In the genomic region with DNA sequence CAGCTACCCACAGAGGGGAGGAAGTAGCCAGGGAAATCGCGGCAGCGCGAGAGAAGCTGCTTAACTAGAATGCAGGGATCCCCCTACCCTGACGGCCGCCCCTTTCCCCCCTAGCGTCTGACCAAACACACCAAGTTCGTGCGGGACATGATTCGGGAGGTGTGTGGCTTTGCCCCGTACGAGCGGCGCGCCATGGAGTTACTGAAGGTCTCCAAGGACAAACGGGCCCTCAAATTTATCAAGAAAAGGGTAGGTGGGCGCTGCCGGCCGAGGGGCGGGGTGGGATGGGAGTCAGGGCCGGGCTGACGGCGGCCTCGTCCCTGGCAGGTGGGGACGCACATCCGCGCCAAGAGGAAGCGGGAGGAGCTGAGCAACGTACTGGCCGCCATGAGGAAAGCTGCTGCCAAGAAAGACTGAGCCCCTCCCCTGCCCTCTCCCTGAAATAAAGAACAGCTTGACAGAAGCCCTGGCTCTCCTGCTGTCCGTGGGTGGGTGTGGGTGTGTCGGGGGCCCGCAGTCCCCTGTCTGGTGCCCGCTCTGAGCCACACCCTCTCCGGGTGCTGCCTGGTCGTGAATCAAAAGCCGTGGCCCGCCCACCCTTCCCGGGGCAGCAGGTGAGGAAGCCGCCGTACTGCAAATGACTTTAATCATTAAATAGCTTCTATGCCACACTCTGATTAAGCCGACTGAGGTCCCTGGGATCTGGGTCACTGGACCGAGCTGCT, we compare ENCODE assay signal across 8 cellular contexts. TPM values are rescaled to one million over a fixed set of nuclear protein-coding genes. Genes with fewer than 3 reads are reported as not detected.
DNase-seq lines count a peak whose midpoint lies in the region; ATAC-seq and TF ChIP-seq lines count a peak whose summit lies in the region.

No MANE protein-coding gene starts in this region.

- no peaks in the 10 kb centered on the region for H3K27me3 ChIP-seq in neutrophil
- no peaks in the 10 kb centered on the region for H3K27me3 ChIP-seq in uterus

- DNase-seq in NCI-H2171 treated with DMSO at 0.1 percent for 48 hours (lab: John Stamatoyannopoulos, UW) (peak; percentile 39), activated T-cell treated with anti-CD3 and anti-CD28 coated beads for 4 hours (peak; percentile 65), fibroblast of peridontal ligament (ENCODE audit: extremely low read depth) (peak; percentile 38), uterus (peak; percentile 68 to 77), epidermal melanocyte (ENCODE audit: insufficient read length, low spot score) (no peak)

- intact Hi-C loops in uterus (cut with DNase I; ENCODE audit: low total_unique reads) = no loop called here

- TF ChIP-seq POLR2A in uterus (IDR thresholded peaks at IDR 0.05) = no peak

- H3K4me1 ChIP-seq in neutrophil (ENCODE audit: control insufficient read depth in 1 of 2, insufficient read depth in 1 of 2, low read depth in 1 of 2, low read length in 1 of 2) (peaks cover 29 to 42% of the 10 kb centered on the region in 2 experiments), uterus (peaks cover 0 to 6% of the 10 kb centered on the region in 2 donors)

- H3K27ac ChIP-seq in neutrophil (peak overlapping the region; percentile 80), uterus (peak overlapping the region; percentile 89 to 90)

- TF ChIP-seq CTCF in neutrophil (IDR thresholded peaks at IDR 0.05) (no peak), uterus (IDR thresholded peaks at IDR 0.05) (no peak)

- H3K4me3 ChIP-seq in GM08714 (ENCODE audit: low read length) (peak overlapping the region; percentile 90), neutrophil (ENCODE audit: low read depth in 1 of 2, low read length in 1 of 2) (peak overlapping the region; percentile 84 to 88), uterus (peak overlapping the region; percentile 55 to 62)

- ATAC-seq in GM19324 (IDR thresholded peaks at IDR 0.05; ENCODE audit: low FRiP score, unreplicated experiment) = no peak

- H3K36me3 ChIP-seq in neutrophil = peaks cover 47% of the 10 kb centered on the region
- H3K36me3 ChIP-seq in uterus = no peaks in the 10 kb centered on the region

- no peaks in the 10 kb centered on the region for H3K9me3 ChIP-seq in neutrophil
- H3K9me3 ChIP-seq in uterus = no peaks in the 10 kb centered on the region

RNA-seq across cellular contexts. Expression of a gene that starts 1.3 kb away (rescaled TPM):
- total RNA-seq in uterus = 1,000 to 10,000 TPM in 1 of 4 donors, 100 to 1,000 TPM in 3; 269 to 1,645 (median 565) TPM

RNA-seq across cellular contexts. Expression of a gene that starts 10.5 kb away (rescaled TPM):
- 10 to 100 TPM in 1 of 4 donors, 1 to 10 TPM in 2, under 1 TPM in 1; 0.26 to 17.8 (median 7.1) TPM for total RNA-seq in uterus

RNA-seq across cellular contexts. Expression of a gene that starts 11.1 kb away (rescaled TPM):
- 10 to 100 TPM in 3 of 4 donors, 1 to 10 TPM in 1; 2.8 to 36.7 (median 21.1) TPM for total RNA-seq in uterus

RNA-seq across cellular contexts. Expression of a gene that starts 28.6 kb away (rescaled TPM):
- 100 to 1,000 TPM in 1 of 4 donors, 10 to 100 TPM in 3; 39.9 to 134 (median 44.1) TPM for total RNA-seq in uterus

RNA-seq across cellular contexts. Expression of a gene that starts 29.1 kb away (rescaled TPM):
- not detected for total RNA-seq in uterus
